In the genomic region with DNA sequence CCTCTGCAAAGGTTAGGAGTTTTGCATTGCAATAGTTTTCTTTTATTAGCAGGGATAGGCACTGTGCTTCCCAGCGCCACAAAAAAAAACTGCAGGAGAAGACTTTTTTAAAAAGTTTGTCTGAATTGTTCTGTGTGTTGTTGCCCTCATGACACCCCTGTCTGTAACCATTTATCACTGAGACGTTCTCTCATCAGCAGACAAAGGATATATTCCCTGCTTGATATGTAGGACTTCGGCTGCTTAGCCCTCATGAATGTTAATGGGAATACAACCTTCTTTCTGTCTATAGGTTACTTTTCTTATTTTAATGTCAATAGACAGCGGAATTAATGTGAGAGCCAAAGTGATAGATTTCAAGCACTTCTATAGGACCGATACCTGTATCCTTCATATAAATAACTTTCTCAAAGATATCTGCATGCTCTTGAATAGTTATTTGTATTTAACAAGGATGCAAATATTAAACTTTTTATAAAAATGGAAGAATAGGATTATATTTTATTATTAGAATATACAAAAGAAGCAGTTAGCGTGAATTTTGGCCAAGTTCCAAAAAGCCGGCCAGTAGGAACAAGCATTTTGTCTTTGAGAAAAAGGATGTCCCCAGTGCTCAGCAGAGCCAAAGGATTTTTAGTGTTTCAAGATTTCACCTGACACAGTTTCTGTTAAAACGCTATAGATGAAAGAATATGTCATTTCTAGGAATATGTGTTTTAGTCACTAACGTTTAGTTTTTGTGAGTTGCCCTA, we compare ENCODE assay signal across 9 cellular contexts. TPM values are rescaled to one million over a fixed set of nuclear protein-coding genes. Genes with fewer than 3 reads are reported as not detected.
DNase-seq lines count a peak whose midpoint lies in the region; ATAC-seq and TF ChIP-seq lines count a peak whose summit lies in the region.
"Had no signal": no experiment of that assay in that cellular context is flagged by ENCODE, and none has a peak within 500 bp of the region (broad histone marks: within the 10 kb centered on the region; RNA-seq: fewer than 3 reads in every experiment).

No MANE protein-coding gene starts in this region.

- peaks cover 0 to 17% (median 0%) of the 10 kb centered on the region in 9 donors for H3K27me3 ChIP-seq in heart left ventricle
- H3K27me3 ChIP-seq in lower lobe of right lung (ENCODE audit: low read depth) = no peaks in the 10 kb centered on the region
- H3K27me3 ChIP-seq in thymus (ENCODE audit: control insufficient read depth, insufficient read depth) = no peaks in the 10 kb centered on the region

- peak overlapping the region; percentile 93 for H3K27ac Mint-ChIP-seq in T-helper 17 cell

- H3K9me3 ChIP-seq in heart left ventricle (no peaks in the 10 kb centered on the region), T-helper 17 cell (ENCODE audit: control insufficient read depth, low read length, poor library complexity, severe bottlenecking) (no peaks in the 10 kb centered on the region), lower lobe of right lung (no peaks in the 10 kb centered on the region), thymus (ENCODE audit: control insufficient read depth) (no peaks in the 10 kb centered on the region)

- peaks cover 20% of the 10 kb centered on the region for H3K4me1 Mint-ChIP-seq in T-helper 17 cell

- no peak for TF ChIP-seq POLR2A in heart left ventricle (IDR thresholded peaks at IDR 0.05)

- ATAC-seq in heart left ventricle (no peak), left cardiac atrium (no peak), T-helper 17 cell (no peak), lower lobe of right lung (no peak), GM19455 (IDR thresholded peaks at IDR 0.05; ENCODE audit: unreplicated experiment) (no peak), GM19324 (IDR thresholded peaks at IDR 0.05; ENCODE audit: low FRiP score, unreplicated experiment) (no peak)

- H3K4me1 ChIP-seq in heart left ventricle = peaks cover 0 to 34% (median 27%) of the 10 kb centered on the region in 12 donors
- H3K4me1 ChIP-seq in lower lobe of right lung = peaks cover 42% of the 10 kb centered on the region
- H3K4me1 ChIP-seq in thymus (ENCODE audit: control insufficient read depth, insufficient read depth, low read length) = peaks cover 8% of the 10 kb centered on the region

- peaks cover 31% of the 10 kb centered on the region for H3K27me3 Mint-ChIP-seq in T-helper 17 cell

- TF ChIP-seq CTCF in heart left ventricle (IDR thresholded peaks at IDR 0.05) = no peak
- no peak for TF ChIP-seq CTCF in lower lobe of right lung (IDR thresholded peaks at IDR 0.05)

- H3K36me3 ChIP-seq in heart left ventricle = no peaks in the 10 kb centered on the region
- H3K36me3 ChIP-seq in lower lobe of right lung = no peaks in the 10 kb centered on the region
- no peaks in the 10 kb centered on the region for H3K36me3 ChIP-seq in thymus (ENCODE audit: control insufficient read depth, insufficient read depth)

- intact Hi-C loops in heart left ventricle (cut with DNase I) = loop anchor here in 7 of 10 donors (1.0 to 10.0 kb wide), 5 partner anchors 56 to 96 kb away; a partner anchor contains a TSS
- intact Hi-C loops in left cardiac atrium (cut with DNase I) = loop anchor here in 1 of 2 donors (10.0 kb wide), 1 partner anchor 96 kb away; no protein-coding TSS in a partner anchor
- intact Hi-C loops in lower lobe of right lung (cut with DNase I) = no loop called here

- peak overlapping the region in 8 of 12 donors; percentile 85 to 99 (median 94) for H3K4me3 ChIP-seq in heart left ventricle
- peak overlapping the region; percentile 78 for H3K4me3 ChIP-seq in lower lobe of right lung
- peak overlapping the region; percentile 1 for H3K4me3 ChIP-seq in thymus (ENCODE audit: low read length)

- peaks cover 8% of the 10 kb centered on the region for H3K36me3 Mint-ChIP-seq in T-helper 17 cell (ENCODE audit: low read depth)

- DNase-seq in heart left ventricle = no peak
- no peak for DNase-seq in left cardiac atrium
- no peak for DNase-seq in T-helper 17 cell
- no peak for DNase-seq in lower lobe of right lung
- no peak for DNase-seq in germinal center (ENCODE audit: low spot score)
- DNase-seq: activated CD8-positive, alpha-beta T cell treated with anti-CD3 and anti-CD28 coated beads for 36 hours had no signal

- H3K27ac ChIP-seq in heart left ventricle (peak overlapping the region in 4 of 12 donors; percentile 84 to 98 (median 96)), lower lobe of right lung (no peak overlapping the region), thymus (ENCODE audit: low read depth) (no peak overlapping the region)

- WGBS in heart left ventricle, 4 donors = 51 to 56% (median 54%) methylated on average over 9 of the region's 9 CpGs
- 92% methylated on average over 9 of the region's 9 CpGs for WGBS in thymus

- H3K4me3 Mint-ChIP-seq in T-helper 17 cell = peak overlapping the region; percentile 96

RNA-seq across cellular contexts. Expression of a gene that starts 1.5 kb away (rescaled TPM):
- 10 to 100 TPM; 13.1 to 23.3 (median 18.4) TPM for total RNA-seq in heart left ventricle
- 10 to 100 TPM in 1 of 2 donors, 1 to 10 TPM in 1; 5.4 to 20.4 TPM for polyA plus RNA-seq in heart left ventricle
- 10 to 100 TPM; 17.3 to 30.0 TPM for total RNA-seq in left cardiac atrium
- 10 to 100 TPM; 17.8 to 24.7 TPM for total RNA-seq in T-helper 17 cell
- total RNA-seq in lower lobe of right lung = 21.6 TPM
- 13.5 TPM for polyA plus RNA-seq in thymus

RNA-seq across cellular contexts. Expression of a gene that starts 27.7 kb away (rescaled TPM):
- total RNA-seq in heart left ventricle (under 1 TPM in 2 of 9 donors, not detected in 7; 0.25 to 0.29 TPM), left cardiac atrium (under 1 TPM; 0.32 to 0.60 TPM), T-helper 17 cell (under 1 TPM; 0.44 to 0.52 TPM), lower lobe of right lung (49.7 TPM)
- polyA plus RNA-seq in heart left ventricle (not detected), thymus (5.1 TPM)

RNA-seq across cellular contexts. Expression of a gene that starts 56.2 kb away (rescaled TPM):
- total RNA-seq in heart left ventricle (1 to 10 TPM in 3 of 9 donors, under 1 TPM in 6; 0.30 to 1.6 (median 0.67) TPM), left cardiac atrium (1 to 10 TPM; 1.0 to 1.2 TPM), T-helper 17 cell (under 1 TPM; 0.21 to 0.77 TPM), lower lobe of right lung (1.8 TPM)
- polyA plus RNA-seq in heart left ventricle (under 1 TPM; 0.57 to 0.62 TPM), thymus (1.7 TPM)

RNA-seq across cellular contexts. Expression of a gene that starts 56.3 kb away (rescaled TPM):
- 1 to 10 TPM; 2.4 to 5.3 (median 3.7) TPM for total RNA-seq in heart left ventricle
- 1 to 10 TPM; 1.3 to 1.4 TPM for polyA plus RNA-seq in heart left ventricle
- 1 to 10 TPM; 3.2 to 3.4 TPM for total RNA-seq in left cardiac atrium
- total RNA-seq in T-helper 17 cell = 1 to 10 TPM; 3.7 to 4.4 TPM
- total RNA-seq in lower lobe of right lung = 5.9 TPM
- 4.8 TPM for polyA plus RNA-seq in thymus

Comparison
In these comparisons a context has a peak if more than half of its experiments do, and no peak if none do; other contexts are left out.
1. H3K4me3 ChIP-seq: peak in every context shown above with its lines; median percentile 94 in heart left ventricle; 78 in lower lobe of right lung; 1 in thymus.
2. RNA of a gene that starts 27.7 kb away (total RNA-seq): 49.7 TPM in lower lobe of right lung (single experiment); 0.32 to 0.60 TPM in left cardiac atrium, 0.44 to 0.52 TPM in T-helper 17 cell and 0.25 to 0.29 TPM in heart left ventricle; every median in the first group is over 10 times any median in the second.